In the genomic region with DNA sequence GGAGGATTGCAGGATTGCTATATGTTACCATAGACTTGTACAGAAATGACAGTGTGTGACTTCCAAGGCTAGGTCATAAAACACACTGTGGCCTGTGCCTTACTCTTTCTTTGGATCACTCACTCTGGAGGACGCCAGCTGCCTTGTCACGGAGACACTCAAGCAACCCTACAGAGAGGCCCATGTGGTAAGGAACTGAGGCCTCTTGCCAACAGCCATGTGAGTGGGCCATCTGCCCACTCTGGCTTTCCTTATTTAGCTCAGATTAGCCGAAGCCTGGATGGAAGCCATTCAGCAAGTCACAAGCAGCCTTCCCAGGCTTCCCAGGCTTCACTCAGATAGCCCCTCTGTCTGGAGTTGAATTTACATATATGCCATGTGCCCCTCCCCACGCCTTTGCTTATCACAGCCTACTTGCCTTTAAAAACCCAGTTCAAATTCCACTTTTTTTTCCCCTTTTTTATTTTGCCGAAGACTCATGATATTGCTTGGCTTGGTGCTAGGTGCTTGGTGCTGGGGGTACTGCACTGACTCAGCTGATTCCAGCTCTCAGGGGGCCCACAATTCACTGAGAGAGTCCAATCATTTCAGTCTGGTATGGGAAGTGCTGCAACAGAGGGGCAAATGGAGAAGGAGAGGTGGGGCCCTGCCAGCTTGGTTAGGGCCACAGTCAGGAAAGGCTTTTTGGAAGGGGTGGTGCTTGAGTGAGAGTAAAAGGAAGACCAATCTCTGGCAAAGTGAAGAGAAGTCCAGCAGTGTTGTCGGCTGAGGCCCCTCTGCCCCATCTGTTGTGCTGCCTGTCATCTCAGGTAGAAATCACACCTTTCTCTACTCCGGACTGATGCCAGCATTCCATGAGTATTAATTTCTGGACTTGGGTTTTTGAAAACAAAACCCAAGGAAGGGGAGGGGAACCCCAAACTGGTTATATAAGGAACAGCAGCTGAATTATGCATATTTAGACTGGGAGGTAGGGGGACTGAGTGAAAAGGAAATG, we compare ENCODE assay signal across 1 cellular context.
TF ChIP-seq lines count a peak whose summit lies in the region.

No MANE protein-coding gene starts in this region.

TF ChIP-seq in WTC11, 78 proteins besides CTCF, POLR2A, EP300 and RAD21 (continued from another document):
- TF ChIP-seq, protein P1, sequence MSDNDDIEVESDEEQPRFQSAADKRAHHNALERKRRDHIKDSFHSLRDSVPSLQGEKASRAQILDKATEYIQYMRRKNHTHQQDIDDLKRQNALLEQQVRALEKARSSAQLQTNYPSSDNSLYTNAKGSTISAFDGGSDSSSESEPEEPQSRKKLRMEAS (CRISPR knock-in tag; IDR thresholded peaks at IDR 0.05): no peak
- TF ChIP-seq RORB (CRISPR knock-in tag; IDR thresholded peaks at IDR 0.05) (no peak), SOX15 (CRISPR knock-in tag; IDR thresholded peaks at IDR 0.05) (no peak), NR2C2 (CRISPR knock-in tag; IDR thresholded peaks at IDR 0.05) (no peak), ZNF416 (CRISPR knock-in tag; IDR thresholded peaks at IDR 0.05) (no peak), SP1 (CRISPR knock-in tag; conservative IDR thresholded peaks at IDR 0.05) (no peak), NR3C1 (CRISPR knock-in tag; conservative IDR thresholded peaks at IDR 0.05; ENCODE audit: low read depth) (no peak), ETV6 (CRISPR knock-in tag; IDR thresholded peaks at IDR 0.05) (no peak), HMGA2 (CRISPR knock-in tag; IDR thresholded peaks at IDR 0.05) (no peak)
- TF ChIP-seq, protein P2, sequence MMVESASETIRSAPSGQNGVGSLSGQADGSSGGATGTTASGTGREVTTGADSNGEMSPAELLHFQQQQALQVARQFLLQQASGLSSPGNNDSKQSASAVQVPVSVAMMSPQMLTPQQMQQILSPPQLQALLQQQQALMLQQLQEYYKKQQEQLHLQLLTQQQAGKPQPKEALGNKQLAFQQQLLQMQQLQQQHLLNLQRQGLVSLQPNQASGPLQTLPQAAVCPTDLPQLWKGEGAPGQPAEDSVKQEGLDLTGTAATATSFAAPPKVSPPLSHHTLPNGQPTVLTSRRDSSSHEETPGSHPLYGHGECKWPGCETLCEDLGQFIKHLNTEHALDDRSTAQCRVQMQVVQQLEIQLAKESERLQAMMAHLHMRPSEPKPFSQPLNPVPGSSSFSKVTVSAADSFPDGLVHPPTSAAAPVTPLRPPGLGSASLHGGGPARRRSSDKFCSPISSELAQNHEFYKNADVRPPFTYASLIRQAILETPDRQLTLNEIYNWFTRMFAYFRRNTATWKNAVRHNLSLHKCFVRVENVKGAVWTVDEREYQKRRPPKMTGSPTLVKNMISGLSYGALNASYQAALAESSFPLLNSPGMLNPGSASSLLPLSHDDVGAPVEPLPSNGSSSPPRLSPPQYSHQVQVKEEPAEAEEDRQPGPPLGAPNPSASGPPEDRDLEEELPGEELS (CRISPR knock-in tag; IDR thresholded peaks at IDR 0.05): no peak
- TF ChIP-seq, protein P3, sequence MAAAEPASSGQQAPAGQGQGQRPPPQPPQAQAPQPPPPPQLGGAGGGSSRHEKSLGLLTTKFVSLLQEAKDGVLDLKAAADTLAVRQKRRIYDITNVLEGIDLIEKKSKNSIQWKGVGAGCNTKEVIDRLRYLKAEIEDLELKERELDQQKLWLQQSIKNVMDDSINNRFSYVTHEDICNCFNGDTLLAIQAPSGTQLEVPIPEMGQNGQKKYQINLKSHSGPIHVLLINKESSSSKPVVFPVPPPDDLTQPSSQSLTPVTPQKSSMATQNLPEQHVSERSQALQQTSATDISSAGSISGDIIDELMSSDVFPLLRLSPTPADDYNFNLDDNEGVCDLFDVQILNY (CRISPR knock-in tag; IDR thresholded peaks at IDR 0.05): no peak
TF ChIP-seq in WTC11: peak in this region for 0.
